Comparison of ENCODE assay signal across 7 cellular contexts in the genomic region with DNA sequence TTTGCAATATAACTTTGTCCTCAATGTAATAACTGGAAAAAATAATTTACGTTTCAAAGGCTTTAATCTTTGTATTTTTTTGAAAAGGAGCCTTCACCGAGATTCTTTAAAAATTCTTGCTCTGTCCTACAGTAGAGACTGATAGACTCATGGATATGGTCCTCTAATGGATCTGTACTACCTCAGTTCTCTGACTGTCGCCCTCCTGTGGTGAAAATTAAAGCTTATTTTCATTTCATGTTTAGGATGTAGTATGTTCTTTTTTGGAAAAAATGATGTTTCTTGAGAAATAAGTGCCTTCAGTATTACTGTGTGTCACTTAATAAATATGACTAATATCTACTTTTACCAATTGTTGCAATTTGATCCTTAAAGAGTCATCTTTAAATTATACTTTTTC.
DNase-seq lines count a peak whose midpoint lies in the region; ATAC-seq, FAIRE-seq and TF ChIP-seq lines count a peak whose summit lies in the region.
"Not testable (repeated sequence)": the region's sequence is repeated elsewhere in the genome, so short reads cannot be mapped to it uniquely, and the experiment has no call there.

No MANE protein-coding gene starts in this region.

- H3K36me3 Mint-ChIP-seq in endothelial cell (ENCODE audit: low read depth, unreplicated experiment) = peaks cover 15% of the 10 kb centered on the region

- POLR2A ChIA-PET in HCT116 (lab: Charles Lee); PC-9 (lab: Charles Lee; ENCODE audit: unreplicated experiment); SK-N-SH (lab: Yijun Ruan, JAX); HepG2 (lab: Yijun Ruan, JAX): not testable (repeated sequence)

- CTCF ChIA-PET in HCT116 (lab: Charles Lee); PC-9 (lab: Charles Lee); SK-N-SH (lab: Yijun Ruan, JAX); HepG2 (lab: Yijun Ruan, JAX; ENCODE audit: low intra/inter-chr PET ratio, low total read pairs): not testable (repeated sequence)

- H3K27ac Mint-ChIP-seq in endothelial cell (ENCODE audit: unreplicated experiment) = not testable (repeated sequence)

- H3K79me2 ChIP-seq in HCT116 (ENCODE audit: insufficient read depth, low read length); PC-9 (ENCODE audit: low read depth); SK-N-SH (ENCODE audit: insufficient read depth); HepG2 (ENCODE audit: insufficient read depth, low read length): not testable (repeated sequence)

- H4K20me1 ChIP-seq in HCT116 (ENCODE audit: insufficient read depth); PC-9 (ENCODE audit: insufficient read depth); SK-N-SH (ENCODE audit: insufficient read depth); HepG2 (ENCODE audit: insufficient read depth, low read length): not testable (repeated sequence)

- H3K9me2 ChIP-seq in HCT116 (ENCODE audit: insufficient read depth); PC-9 (ENCODE audit: insufficient read depth); SK-N-SH: not testable (repeated sequence)

- intact Hi-C loops in HCT116 (cut with micrococcal nuclease); PC-9 (cut with micrococcal nuclease; ENCODE audit: unreplicated experiment); HepG2 (cut with micrococcal nuclease; ENCODE audit: unreplicated experiment): not testable (repeated sequence)

- not testable (repeated sequence) for H3K4me1 Mint-ChIP-seq in endothelial cell (ENCODE audit: unreplicated experiment)

- not testable (repeated sequence) for H3K9me3 ChIP-seq in HCT116 (ENCODE audit: control insufficient read depth in 1 of 2, insufficient read depth in 1 of 2, low read depth in 1 of 2, low read length in 2 of 2); PC-9 (ENCODE audit: insufficient read depth, low read depth); SK-N-SH
- peaks cover 12% of the 10 kb centered on the region; the same call in 1 of the 2 replicates for H3K9me3 ChIP-seq in HepG2 (ENCODE audit: low read length)

- DNase-seq in CMK (ENCODE audit: low read depth) = peak; percentile 3
- DNase-seq in HCT116 (ENCODE audit: low read depth, low spot score) = peak; percentile 7
- DNase-seq in PC-9; SK-N-SH; endothelial cell (ENCODE audit: low spot score): not testable (repeated sequence)
- peak; percentile 54 for DNase-seq in HepG2 (ENCODE audit: low spot score)

- not testable (repeated sequence) for H3K27ac ChIP-seq in HCT116 (ENCODE audit: low read depth, low read length); PC-9; SK-N-SH (ENCODE audit: low read depth in 2 of 2, low read length in 1 of 2); HepG2 (ENCODE audit: extremely low read length, insufficient read depth, low read length)

- H2AFZ ChIP-seq in HCT116 (ENCODE audit: low read depth, low read length, poor library complexity, severe bottlenecking); PC-9; SK-N-SH (ENCODE audit: low read depth); HepG2 (ENCODE audit: low read length): not testable (repeated sequence)

- H3K27me3 ChIP-seq in HCT116 (ENCODE audit: insufficient read depth, low read length); PC-9 (ENCODE audit: insufficient read depth, low read depth); SK-N-SH (ENCODE audit: insufficient read depth); HepG2 (ENCODE audit: control insufficient read depth in 1 of 2, insufficient read depth in 2 of 2, low read length in 2 of 2): not testable (repeated sequence)

- H3F3A ChIP-seq in PC-9 (ENCODE audit: insufficient read depth, low read depth); SK-N-SH (replicated peaks; ENCODE audit: insufficient read depth): not testable (repeated sequence)

- H3K4me1 ChIP-seq in HCT116 (ENCODE audit: control insufficient read depth in 1 of 2, insufficient read depth in 2 of 2, low read length in 2 of 2); PC-9 (replicated peaks; ENCODE audit: insufficient read depth); SK-N-SH (ENCODE audit: control insufficient read depth in 1 of 2, insufficient read depth in 2 of 2, low read depth in 1 of 2, low read length in 1 of 2); HepG2 (ENCODE audit: insufficient read depth, low read length): not testable (repeated sequence)

- not testable (repeated sequence) for ATAC-seq in HCT116, HepG2

- H3K4me2 ChIP-seq in HCT116 (ENCODE audit: low read length); PC-9; SK-N-SH; HepG2 (ENCODE audit: low read depth, low read length): not testable (repeated sequence)

- not testable (repeated sequence) for H3K36me3 ChIP-seq in HCT116 (ENCODE audit: control insufficient read depth in 1 of 2, insufficient read depth in 2 of 2, low read length in 2 of 2); PC-9 (ENCODE audit: low read depth); HepG2 (replicated peaks in 1 of 2; ENCODE audit: control insufficient read depth in 1 of 2, insufficient read depth in 2 of 2, low read length in 2 of 2)
- peaks cover 2 to 21% of the 10 kb centered on the region in 2 experiments for H3K36me3 ChIP-seq in SK-N-SH (replicated peaks in 1 of 2; ENCODE audit: control insufficient read depth in 1 of 2, insufficient read depth in 2 of 2, low read length in 1 of 2)

- in situ Hi-C loops in HepG2 (cut with HindIII; ENCODE audit: extremely low pct_ligation_motif_present, low pct_unique_long_range_greater_than_20kb) = not testable (repeated sequence)

- not testable (repeated sequence) for H3K4me3 ChIP-seq in HCT116 (replicated peaks in 1 of 2; ENCODE audit: low read depth in 1 of 2, low read length in 2 of 2); PC-9; SK-N-SH (ENCODE audit: low read depth in 2 of 2, low read length in 1 of 2); HepG2 (replicated peaks in 1 of 3; ENCODE audit: insufficient read depth in 1 of 3, low read depth in 2 of 3, low read length in 3 of 3)

- peak; percentile 7 to 41 (median 17); a peak in 2 of 6 replicates for TF ChIP-seq CTCF in HCT116 (IDR thresholded peaks at IDR 0.05 in 2 of 3, conservative IDR thresholded peaks at IDR 0.05 in 1 of 3; ENCODE audit: borderline replicate concordance in 1 of 3, insufficient read depth in 1 of 3, low read depth in 2 of 3, low read length in 2 of 3)
- peak; percentile 30; the same call in 1 of the 2 replicates for TF ChIP-seq CTCF in LNCAP (IDR thresholded peaks at IDR 0.05)
- TF ChIP-seq CTCF in PC-9 (conservative IDR thresholded peaks at IDR 0.05) = peak; percentile 61
- TF ChIP-seq CTCF in SK-N-SH (IDR thresholded peaks at IDR 0.05) = peak; percentile 53
- peak; percentile 23 for TF ChIP-seq CTCF in endothelial cell (IDR thresholded peaks at IDR 0.05; ENCODE audit: unreplicated experiment)
- TF ChIP-seq CTCF in HepG2 (CRISPR knock-in tag; IDR thresholded peaks at IDR 0.05) = peak; percentile 50

- H3K9me3 Mint-ChIP-seq in endothelial cell (ENCODE audit: unreplicated experiment) = not testable (repeated sequence)

- not testable (repeated sequence) for H3K27me3 Mint-ChIP-seq in endothelial cell (ENCODE audit: unreplicated experiment)

- not testable (repeated sequence) for FAIRE-seq in HepG2 (lab: Jason Lieb, UNC)

- not testable (repeated sequence) for H3K9ac ChIP-seq in HCT116 (ENCODE audit: low read length); SK-N-SH; HepG2 (ENCODE audit: insufficient read depth, low read depth, low read length)

- TF ChIP-seq POLR2A in HCT116 (IDR thresholded peaks at IDR 0.05; ENCODE audit: borderline replicate concordance, extremely low read depth, insufficient read depth, insufficient read length); HepG2 (IDR thresholded peaks at IDR 0.05; ENCODE audit: insufficient read depth in 1 of 2, low read depth in 2 of 2, low read length in 2 of 2): not testable (repeated sequence)

- not testable (repeated sequence) for H3K4me3 Mint-ChIP-seq in endothelial cell (ENCODE audit: unreplicated experiment)

- RAD21 ChIA-PET in HCT116 (lab: Charles Lee; ENCODE audit: low non-redundant PET in 1 of 2, low total read pairs in 2 of 2, uncharacterized antibody in 2 of 2, unreplicated experiment in 2 of 2) = not testable (repeated sequence)

- not testable (repeated sequence) for TF ChIP-seq RAD21 in HCT116 (IDR thresholded peaks at IDR 0.05; ENCODE audit: low read depth); SK-N-SH (IDR thresholded peaks at IDR 0.05; ENCODE audit: low read length); HepG2 (CRISPR knock-in tag; IDR thresholded peaks at IDR 0.05)

- WGBS in SK-N-SH (ENCODE audit: low lambda C conversion rate) = 79% methylated on average over 3 of the region's 3 CpGs
- 52% methylated on average over 3 of the region's 3 CpGs for WGBS in HepG2 (ENCODE audit: low lambda C conversion rate)

- not testable (repeated sequence) for TF ChIP-seq EP300 in SK-N-SH (IDR thresholded peaks at IDR 0.05; ENCODE audit: borderline replicate concordance in 1 of 2, low read depth in 1 of 2, low read length in 1 of 2); HepG2 (IDR thresholded peaks at IDR 0.05; ENCODE audit: low read depth in 2 of 2, low read length in 2 of 2); HepG2 (CRISPR knock-in tag; IDR thresholded peaks at IDR 0.05; ENCODE audit: borderline replicate concordance)

- not testable (repeated sequence) for BruUV-seq in HCT116 (replicated peaks; lab: Mats Ljungman, UMichigan); PC-9 (replicated peaks; lab: Mats Ljungman, UMichigan); HepG2 (replicated peaks; lab: Mats Ljungman, UMichigan)

TF ChIP-seq in HepG2, 621 proteins besides CTCF, POLR2A, EP300 and RAD21:
- peak; percentile 42 for TF ChIP-seq STAG1 (CRISPR knock-in tag; IDR thresholded peaks at IDR 0.05)
